In genomic region chr20:6440087-6440799, GRCh38 we compare ENCODE assay signal across 1 cellular context.
A peak's percentile ranks its signal among the peaks of the same experiment; 100 is the strongest.
TF ChIP-seq lines count a peak whose summit lies in the region.

No MANE protein-coding gene starts in this region.

TF ChIP-seq in K562, 482 proteins besides CTCF, POLR2A, EP300 and RAD21:
- TF ChIP-seq NFIC (IDR thresholded peaks at IDR 0.05) (peak; percentile 53; the same call in 1 of the 2 replicates), PHF8 (IDR thresholded peaks at IDR 0.05; ENCODE audit: borderline replicate concordance, low read length) (no peak), SOX6 (IDR thresholded peaks at IDR 0.05) (no peak), CTBP1 (IDR thresholded peaks at IDR 0.05; ENCODE audit: borderline replicate concordance) (no peak), NFIX (CRISPR knock-in tag; IDR thresholded peaks at IDR 0.05; ENCODE audit: low read depth) (peak; percentile 58)
